In the genomic region with DNA sequence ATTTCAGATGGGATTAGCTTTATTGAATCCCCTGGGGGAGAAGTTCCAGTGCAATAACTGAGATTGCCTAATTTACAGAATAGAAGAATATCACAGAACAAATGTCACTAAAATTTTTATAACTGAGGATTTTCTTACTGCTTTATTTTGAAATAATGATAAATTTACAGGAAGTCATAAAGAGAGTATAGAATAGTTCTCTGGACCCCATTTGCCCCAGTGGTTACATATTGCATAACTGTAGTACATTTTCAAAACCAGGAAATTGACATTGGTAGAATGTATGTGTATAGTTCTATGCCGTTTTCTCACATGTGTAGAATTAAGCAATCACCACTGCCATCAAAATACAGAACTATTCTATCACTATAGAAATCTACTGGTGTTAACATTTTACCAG, we compare ENCODE assay signal across 21 cellular contexts. TPM values are rescaled to one million over a fixed set of nuclear protein-coding genes. Genes with fewer than 3 reads are reported as not detected.
"Had no signal": no experiment of that assay in that cellular context is flagged by ENCODE, and none has a peak within 500 bp of the region (broad histone marks: within the 10 kb centered on the region; RNA-seq: fewer than 3 reads in every experiment).

No MANE protein-coding gene starts in this region.

- H3K27me3 ChIP-seq: foreskin keratinocyte, ovary, right atrium auricular region, suprapubic skin, tibial artery, upper lobe of left lung, vagina had no signal

- ATAC-seq: foreskin keratinocyte; left cardiac atrium; natural killer cell; stimulated activated naive CD8-positive, alpha-beta T cell treated with anti-CD3 and anti-CD28 coated beads, Interleukin-15, Interleukin-2, amounts not matched to agents 100 U/mL and 50 U/mL, for 24 hours had no signal

- H3K27ac ChIP-seq: foreskin keratinocyte, left ventricle myocardium inferior, lower lobe of right lung, ovary, right atrium auricular region, suprapubic skin, tibial artery, upper lobe of left lung, vagina had no signal

- H3K9me3 ChIP-seq: left ventricle myocardium inferior, lower lobe of right lung, ovary, right atrium auricular region, suprapubic skin, tibial artery, upper lobe of left lung, vagina had no signal

- H3K4me3 ChIP-seq: left ventricle myocardium inferior, lower lobe of right lung, ovary, right atrium auricular region, suprapubic skin, tibial artery, upper lobe of left lung, vagina had no signal

- DNase-seq: dermis blood vessel endothelial cell; effector CD4-positive, alpha-beta T cell; endodermal cell; erythroblast; foreskin keratinocyte; immature natural killer cell; left cardiac atrium; left ventricle myocardium inferior; lower lobe of right lung; natural killer cell; ovary; small intestine; stimulated activated CD4-positive, alpha-beta T cell treated with anti-CD3 and anti-CD28 coated beads, Interleukin-2, amount 100 ng/mL, for 48 hours; stimulated activated naive CD8-positive, alpha-beta T cell treated with anti-CD3 and anti-CD28 coated beads, Interleukin-15, Interleukin-2, amounts not matched to agents 100 U/mL and 50 U/mL, for 24 hours; tibial artery; upper lobe of left lung had no signal

- H3K36me3 ChIP-seq: left ventricle myocardium inferior, lower lobe of right lung, ovary, right atrium auricular region, suprapubic skin, tibial artery, upper lobe of left lung, vagina had no signal

- H3K4me1 ChIP-seq: foreskin keratinocyte, left ventricle myocardium inferior, lower lobe of right lung, right atrium auricular region, suprapubic skin, tibial artery, upper lobe of left lung, vagina had no signal

RNA-seq across cellular contexts. Expression of a gene that starts 18.4 kb away (rescaled TPM):
- total RNA-seq: dermis blood vessel endothelial cell, endothelial cell of umbilical vein, myocyte, natural killer cell, right atrium auricular region, vagina had no signal
- polyA plus RNA-seq: endothelial cell of umbilical vein, immature natural killer cell had no signal
